Comparison of ENCODE assay signal across 20 cellular contexts in the genomic region with DNA sequence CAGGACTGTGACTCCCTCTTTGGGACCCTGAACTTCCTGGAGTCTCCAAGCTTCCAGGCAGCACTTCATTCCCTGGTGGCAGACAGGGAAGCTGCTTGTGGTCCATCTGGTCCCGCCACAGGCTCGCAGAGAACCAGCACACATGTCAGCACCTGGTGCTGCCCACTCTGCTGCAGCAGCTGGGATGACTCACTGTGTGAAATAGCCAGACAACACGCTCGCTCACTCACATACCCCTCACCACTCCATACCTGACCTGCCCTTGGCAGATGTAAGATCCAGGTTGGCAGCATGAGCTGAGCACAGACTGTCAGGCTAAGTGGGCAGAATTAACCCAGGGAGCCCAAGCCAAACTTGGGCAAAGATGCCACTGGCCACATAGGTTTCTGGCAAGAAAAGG.
A peak's percentile ranks its signal among the peaks of the same experiment; 100 is the strongest.
DNase-seq lines count a peak whose midpoint lies in the region; ATAC-seq, FAIRE-seq and TF ChIP-seq lines count a peak whose summit lies in the region.
"Had no signal": no experiment of that assay in that cellular context is flagged by ENCODE, and none has a peak within 500 bp of the region (broad histone marks: within the 10 kb centered on the region; RNA-seq: fewer than 3 reads in every experiment).

No MANE protein-coding gene starts in this region.

- no peaks in the 10 kb centered on the region for H3K9me3 Mint-ChIP-seq in activated CD8-positive, alpha-beta T cell treated with anti-CD3 and anti-CD28 coated beads for 36 hours

- no peak overlapping the region for H3K4me2 ChIP-seq in IMR-90 (ENCODE audit: low read depth, low read length)
- H3K4me2 ChIP-seq: BLaER1 treated with 17β-estradiol and CSF1 and Interleukin-3, amounts not matched to agents 10 nM and 100 nM had no signal

- no peaks in the 10 kb centered on the region for H3K9me1 ChIP-seq in IMR-90 (ENCODE audit: insufficient read depth, low read length)

- H2BK15ac ChIP-seq in IMR-90 (ENCODE audit: low read depth, low read length) = no peak overlapping the region

- no peak for TF ChIP-seq POLR2A in IMR-90 (IDR thresholded peaks at IDR 0.05; ENCODE audit: low read depth, low read length)

- H2AFZ ChIP-seq in IMR-90 (replicated peaks; ENCODE audit: low read length, poor library complexity) = peak overlapping the region; percentile 33
- H2AFZ ChIP-seq: GM23248 had no signal

- no peaks in the 10 kb centered on the region for H3K4me1 Mint-ChIP-seq in activated CD8-positive, alpha-beta T cell treated with anti-CD3 and anti-CD28 coated beads for 36 hours (ENCODE audit: low read depth)

- H3K27ac ChIP-seq in IMR-90 (ENCODE audit: insufficient read depth, low read length) (no peak overlapping the region), lower lobe of right lung (no peak overlapping the region)
- H3K27ac ChIP-seq: BLaER1 treated with 17β-estradiol and CSF1 and Interleukin-3, amounts not matched to agents 10 nM and 100 nM; GM23248 had no signal

- no peaks in the 10 kb centered on the region for H3K27me3 Mint-ChIP-seq in activated CD8-positive, alpha-beta T cell treated with anti-CD3 and anti-CD28 coated beads for 36 hours

- H3K27ac Mint-ChIP-seq in activated CD8-positive, alpha-beta T cell treated with anti-CD3 and anti-CD28 coated beads for 36 hours = no peak overlapping the region
- H3K27ac Mint-ChIP-seq: CD8-positive, alpha-beta T cell had no signal

- H3K36me3 ChIP-seq in IMR-90 (ENCODE audit: control insufficient read depth, insufficient read depth, low read length) = no peaks in the 10 kb centered on the region
- no peaks in the 10 kb centered on the region for H3K36me3 ChIP-seq in bronchial epithelial cell (ENCODE audit: control insufficient read depth, insufficient read depth, low read length)
- H3K36me3 ChIP-seq in lower lobe of right lung = no peaks in the 10 kb centered on the region
- H3K36me3 ChIP-seq: BLaER1 treated with 17β-estradiol and CSF1 and Interleukin-3, amounts not matched to agents 10 nM and 100 nM had no signal

- H2BK5ac ChIP-seq in IMR-90 (ENCODE audit: low read depth, low read length, poor library complexity, severe bottlenecking) = no peak overlapping the region

- no peaks in the 10 kb centered on the region for H3K79me1 ChIP-seq in IMR-90 (ENCODE audit: low read depth in 1 of 2, low read length in 2 of 2)

- WGBS in IMR-90 (ENCODE audit: extremely low coverage in 2 of 2, insufficient read length in 1 of 2), 2 experiments = 62% methylated on average over 2 of the region's 4 CpGs; no CpG with 5 or more reads in 1 of the 2 experiments

- H3K9ac ChIP-seq in IMR-90 (ENCODE audit: low read depth, low read length) = no peak overlapping the region
- H3K9ac ChIP-seq: BLaER1 treated with 17β-estradiol and CSF1 and Interleukin-3, amounts not matched to agents 10 nM and 100 nM; GM23248 had no signal

- H2BK120ac ChIP-seq in IMR-90 (ENCODE audit: low read depth, low read length) = no peak overlapping the region

- H3K4me1 ChIP-seq in IMR-90 (ENCODE audit: control insufficient read depth, insufficient read depth, low read length) (no peaks in the 10 kb centered on the region), lower lobe of right lung (no peaks in the 10 kb centered on the region)
- H3K4me1 ChIP-seq: BLaER1 treated with 17β-estradiol and CSF1 and Interleukin-3, amounts not matched to agents 10 nM and 100 nM had no signal

- no peak overlapping the region for H3K18ac ChIP-seq in IMR-90 (ENCODE audit: low read depth, low read length)

- ATAC-seq in IMR-90 (ENCODE audit: low read depth) (no peak), lower lobe of right lung (peak; percentile 35 to 59), HG02759 (IDR thresholded peaks at IDR 0.05; ENCODE audit: unreplicated experiment) (no peak)
- no peak for ATAC-seq in activated CD8-positive, alpha-beta T cell treated with anti-CD3 and anti-CD28 coated beads for 36 hours
- ATAC-seq: CD8-positive, alpha-beta T cell; HCT116 had no signal

- H4K20me1 ChIP-seq in IMR-90 (ENCODE audit: insufficient read depth, low read length) = no peaks in the 10 kb centered on the region
- H4K20me1 ChIP-seq: BLaER1 treated with 17β-estradiol and CSF1 and Interleukin-3, amounts not matched to agents 10 nM and 100 nM had no signal

- no peak overlapping the region for H4K8ac ChIP-seq in IMR-90 (ENCODE audit: low read depth in 2 of 2, low read length in 2 of 2)

- intact Hi-C loops in IMR-90 (cut with micrococcal nuclease) = no loop called here
- intact Hi-C loops in lower lobe of right lung (cut with DNase I) = no loop called here
- intact Hi-C loops in activated CD8-positive, alpha-beta T cell treated with anti-CD3 and anti-CD28 coated beads for 36 hours (cut with micrococcal nuclease) = no loop called here

- no peak overlapping the region for H2BK20ac ChIP-seq in IMR-90 (ENCODE audit: low read depth, low read length)

- POLR2A ChIA-PET in IMR-90 (lab: Charles Lee; ENCODE audit: unreplicated experiment) = interaction anchor here (0.5 kb wide), 1 partner anchor 358 kb away, joined by 3 read pairs; no protein-coding TSS in a partner anchor
- POLR2A ChIA-PET in activated CD8-positive, alpha-beta T cell treated with anti-CD3 and anti-CD28 coated beads for 36 hours (lab: Charles Lee) = no interaction called here

- H4K5ac ChIP-seq in IMR-90 (ENCODE audit: low read depth, low read length) = no peak overlapping the region

- no peak overlapping the region for H3K4me3 Mint-ChIP-seq in activated CD8-positive, alpha-beta T cell treated with anti-CD3 and anti-CD28 coated beads for 36 hours
- H3K4me3 Mint-ChIP-seq: CD8-positive, alpha-beta T cell had no signal

- H3K4ac ChIP-seq in IMR-90 (ENCODE audit: low read depth, low read length) = no peak overlapping the region

- H3K27me3 ChIP-seq in IMR-90 (ENCODE audit: control insufficient read depth, insufficient read depth, low read length) (no peaks in the 10 kb centered on the region), bronchial epithelial cell (ENCODE audit: control insufficient read depth, insufficient read depth, low read length) (no peaks in the 10 kb centered on the region), lower lobe of right lung (ENCODE audit: low read depth) (no peaks in the 10 kb centered on the region)
- H3K27me3 ChIP-seq: BLaER1 treated with 17β-estradiol and CSF1 and Interleukin-3, amounts not matched to agents 10 nM and 100 nM had no signal

- dilution Hi-C loops in IMR-90 (cut with HindIII; ENCODE audit: low sequenced_read_pairs, unreplicated experiment) = no loop called here

- H2AK5ac ChIP-seq in IMR-90 (ENCODE audit: low read depth, low read length) = no peak overlapping the region

- CTCF ChIA-PET in IMR-90 (lab: Yijun Ruan, JAX) = no interaction called here
- CTCF ChIA-PET in activated CD8-positive, alpha-beta T cell treated with anti-CD3 and anti-CD28 coated beads for 36 hours (lab: Charles Lee) = no interaction called here

- no peak overlapping the region for H3K56ac ChIP-seq in IMR-90 (ENCODE audit: extremely low read depth, insufficient read depth, low read length)

- TF ChIP-seq RAD21 in IMR-90 (IDR thresholded peaks at IDR 0.05; ENCODE audit: low read length) = no peak

- in situ Hi-C loops in IMR-90 (cut with MboI; ENCODE audit: low sequenced_read_pairs) = no loop called here

- no TSS peak for BruUV-seq in IMR-90 (replicated peaks; lab: Mats Ljungman, UMichigan)

- FAIRE-seq in bronchial epithelial cell (lab: Jason Lieb, UNC) = peak; percentile 64

- H3K9me3 ChIP-seq in IMR-90 (ENCODE audit: control insufficient read depth, insufficient read depth, low read length) (no peaks in the 10 kb centered on the region), lower lobe of right lung (no peaks in the 10 kb centered on the region)

- H2AK9ac ChIP-seq in IMR-90 (replicated peaks; ENCODE audit: low read depth, low read length, poor library complexity) = no peak overlapping the region

- H3K14ac ChIP-seq in IMR-90 (replicated peaks; ENCODE audit: low read depth, low read length) = no peak overlapping the region

- no peak overlapping the region for H3K23ac ChIP-seq in IMR-90 (ENCODE audit: low read depth, low read length)

- no peak for DNase-seq in IMR-90
- DNase-seq in bronchial epithelial cell (ENCODE audit: low read depth) = no peak
- no peak for DNase-seq in lower lobe of right lung
- DNase-seq in NCI-H2227 (lab: John Stamatoyannopoulos, UW; ENCODE audit: unreplicated experiment) = no peak
- DNase-seq in activated CD8-positive, alpha-beta T cell treated with anti-CD3 and anti-CD28 coated beads for 36 hours = no peak
- DNase-seq in GM20000 (ENCODE audit: low spot score) = no peak
- DNase-seq: CD8-positive, alpha-beta T cell; DMS79; GM23248; Kasumi-1; MM.1S; NCI-H1092 treated with DMSO at 0.1 percent for 48 hours; NCI-H146; NCI-H2081 treated with DMSO at 0.1 percent for 48 hours; NK-92 treated with Interleukin-12 subunit alpha and Interleukin-12 subunit beta, amount 100 ng/mL, for 24 hours; OCI-M1; SIG-M5 had no signal

- TF ChIP-seq CTCF in IMR-90 (conservative IDR thresholded peaks at IDR 0.05; ENCODE audit: low read depth, low read length) (no peak), bronchial epithelial cell (IDR thresholded peaks at IDR 0.05; ENCODE audit: insufficient read depth, low read length, severe bottlenecking) (no peak), lower lobe of right lung (IDR thresholded peaks at IDR 0.05) (no peak), GM20000 (IDR thresholded peaks at IDR 0.05; ENCODE audit: extremely low read depth, missing control alignments) (no peak)
- no peak for TF ChIP-seq CTCF in activated CD8-positive, alpha-beta T cell treated with anti-CD3 and anti-CD28 coated beads for 36 hours (IDR thresholded peaks at IDR 0.05)

- no peak overlapping the region for H4K91ac ChIP-seq in IMR-90 (ENCODE audit: insufficient read depth, low read depth, low read length)

- H3K36me3 Mint-ChIP-seq in activated CD8-positive, alpha-beta T cell treated with anti-CD3 and anti-CD28 coated beads for 36 hours (ENCODE audit: low read depth) = no peaks in the 10 kb centered on the region
- H3K36me3 Mint-ChIP-seq: CD8-positive, alpha-beta T cell had no signal

- H3K4me3 ChIP-seq in IMR-90 (ENCODE audit: insufficient read depth, low read depth, low read length) (no peak overlapping the region), bronchial epithelial cell (ENCODE audit: low read depth, low read length) (no peak overlapping the region), lower lobe of right lung (no peak overlapping the region)
- H3K4me3 ChIP-seq: BLaER1 treated with 17β-estradiol and CSF1 and Interleukin-3, amounts not matched to agents 10 nM and 100 nM; GM23248 had no signal

TF ChIP-seq in IMR-90, 13 proteins besides CTCF, POLR2A, EP300 and RAD21:
- TF ChIP-seq RCOR1 (IDR thresholded peaks at IDR 0.05; ENCODE audit: insufficient replicate concordance, low read length) = no peak

Comparison
In these comparisons a context has a peak if more than half of its experiments do, and no peak if none do; other contexts are left out.
1. ATAC-seq: peak in lower lobe of right lung (2 of 2); none in IMR-90 (single experiment), activated CD8-positive, alpha-beta T cell treated with anti-CD3 and anti-CD28 coated beads for 36 hours (single experiment) and HG02759 (single experiment).